ENCODE assay signal across 11 cellular contexts in genomic region chr21:26469789-26470188, GRCh38.
A peak's percentile ranks its signal among the peaks of the same experiment; 100 is the strongest.
DNase-seq lines count a peak whose midpoint lies in the region; ATAC-seq, FAIRE-seq and TF ChIP-seq lines count a peak whose summit lies in the region.
"Had no signal": no experiment of that assay in that cellular context is flagged by ENCODE, and none has a peak within 500 bp of the region (broad histone marks: within the 10 kb centered on the region; RNA-seq: fewer than 3 reads in every experiment).

No MANE protein-coding gene starts in this region.

- DNase-seq in HPDE6-E6E7 (ENCODE audit: extremely low spot score) (peak; percentile 36), RCC 7860 (ENCODE audit: low spot score) (peak; percentile 23), fibroblast of peridontal ligament (ENCODE audit: extremely low read depth) (peak; percentile 88), retinal pigment epithelial cell (ENCODE audit: low read depth) (peak; percentile 80), SKM-1 treated with dmso at 0.1 percent for 144 hours (lab: John Stamatoyannopoulos, UW; ENCODE audit: unreplicated experiment) (no peak)
- DNase-seq in activated naive CD4-positive, alpha-beta T cell treated with anti-CD3 and anti-CD28 coated beads, Interleukin-2, amount 10 ng/mL, durations not matched to agents 7 days and 5 days = no peak
- DNase-seq: activated naive CD8-positive, alpha-beta T cell treated with anti-CD3 and anti-CD28 coated beads, Interleukin-2, amount 10 ng/mL, durations not matched to agents 7 days and 5 days; stimulated activated CD4-positive, alpha-beta T cell treated with anti-CD3 and anti-CD28 coated beads, Interleukin-2, amount 100 ng/mL, for 48 hours had no signal

- no peaks in the 10 kb centered on the region for H3K27me3 Mint-ChIP-seq in activated naive CD4-positive, alpha-beta T cell treated with anti-CD3 and anti-CD28 coated beads, Interleukin-2, amount 10 ng/mL, durations not matched to agents 7 days and 5 days
- H3K27me3 Mint-ChIP-seq: activated naive CD8-positive, alpha-beta T cell treated with anti-CD3 and anti-CD28 coated beads, Interleukin-2, amount 10 ng/mL, durations not matched to agents 7 days and 5 days; type B pancreatic cell had no signal

- H3K4me3 ChIP-seq in retinal pigment epithelial cell (ENCODE audit: low read length) = no peak overlapping the region

- TF ChIP-seq CTCF in retinal pigment epithelial cell (conservative IDR thresholded peaks at IDR 0.05; ENCODE audit: low read depth, low read length) = no peak

- FAIRE-seq in RCC 7860 (lab: Jason Lieb, UNC) = no peak

- no peak overlapping the region for H3K4me3 Mint-ChIP-seq in activated naive CD4-positive, alpha-beta T cell treated with anti-CD3 and anti-CD28 coated beads, Interleukin-2, amount 10 ng/mL, durations not matched to agents 7 days and 5 days
- H3K4me3 Mint-ChIP-seq: activated naive CD8-positive, alpha-beta T cell treated with anti-CD3 and anti-CD28 coated beads, Interleukin-2, amount 10 ng/mL, durations not matched to agents 7 days and 5 days; type B pancreatic cell had no signal

- H3K27ac Mint-ChIP-seq in activated naive CD4-positive, alpha-beta T cell treated with anti-CD3 and anti-CD28 coated beads, Interleukin-2, amount 10 ng/mL, durations not matched to agents 7 days and 5 days = no peak overlapping the region
- H3K27ac Mint-ChIP-seq: activated naive CD8-positive, alpha-beta T cell treated with anti-CD3 and anti-CD28 coated beads, Interleukin-2, amount 10 ng/mL, durations not matched to agents 7 days and 5 days; type B pancreatic cell had no signal

- CTCF ChIA-PET in activated naive CD4-positive, alpha-beta T cell treated with anti-CD3 and anti-CD28 coated beads, Interleukin-2, amount 10 ng/mL, durations not matched to agents 7 days and 5 days (lab: Charles Lee) = no interaction called here

- no peaks in the 10 kb centered on the region for H3K4me1 Mint-ChIP-seq in activated naive CD4-positive, alpha-beta T cell treated with anti-CD3 and anti-CD28 coated beads, Interleukin-2, amount 10 ng/mL, durations not matched to agents 7 days and 5 days

- no peaks in the 10 kb centered on the region for H3K36me3 Mint-ChIP-seq in activated naive CD4-positive, alpha-beta T cell treated with anti-CD3 and anti-CD28 coated beads, Interleukin-2, amount 10 ng/mL, durations not matched to agents 7 days and 5 days
- H3K36me3 Mint-ChIP-seq: activated naive CD8-positive, alpha-beta T cell treated with anti-CD3 and anti-CD28 coated beads, Interleukin-2, amount 10 ng/mL, durations not matched to agents 7 days and 5 days had no signal

- ATAC-seq in GM21737 (IDR thresholded peaks at IDR 0.05; ENCODE audit: unreplicated experiment) (no peak), HG03045 (IDR thresholded peaks at IDR 0.05; ENCODE audit: unreplicated experiment) (no peak)

- H3K9me3 Mint-ChIP-seq in activated naive CD4-positive, alpha-beta T cell treated with anti-CD3 and anti-CD28 coated beads, Interleukin-2, amount 10 ng/mL, durations not matched to agents 7 days and 5 days = no peaks in the 10 kb centered on the region
- H3K9me3 Mint-ChIP-seq: type B pancreatic cell had no signal

Comparison
In these comparisons a context has a peak if more than half of its experiments do, and no peak if none do; other contexts are left out.
1. DNase-seq: peak in HPDE6-E6E7 (single experiment), RCC 7860 (single experiment), fibroblast of peridontal ligament (single experiment) and retinal pigment epithelial cell (single experiment); none in activated naive CD4-positive, alpha-beta T cell treated with anti-CD3 and anti-CD28 coated beads, Interleukin-2, amount 10 ng/mL, durations not matched to agents 7 days and 5 days (single experiment) and SKM-1 treated with dmso at 0.1 percent for 144 hours (single experiment).